Comparison of ENCODE assay signal across 24 cellular contexts in genomic region chr4:87299898-87300297, GRCh38. TPM values are rescaled to one million over a fixed set of nuclear protein-coding genes. Genes with fewer than 3 reads are reported as not detected.
DNase-seq lines count a peak whose midpoint lies in the region; ATAC-seq and TF ChIP-seq lines count a peak whose summit lies in the region.
"Had no signal": no experiment of that assay in that cellular context is flagged by ENCODE, and none has a peak within 500 bp of the region (broad histone marks: within the 10 kb centered on the region; RNA-seq: fewer than 3 reads in every experiment).

No MANE protein-coding gene starts in this region.

- H3K4me1 ChIP-seq in right lobe of liver, result peaks cover 0 to 7% (median 0%) of the 10 kb centered on the region in 4 donors
- no peaks in the 10 kb centered on the region for H3K4me1 ChIP-seq in parathyroid adenoma

- no peaks in the 10 kb centered on the region for H3K79me2 ChIP-seq in parathyroid adenoma

- no peak overlapping the region for H3K4me3 ChIP-seq in LNCaP clone FGC (ENCODE audit: low read depth, low read length)
- no peak overlapping the region for H3K4me3 ChIP-seq in right lobe of liver
- H3K4me3 ChIP-seq in parathyroid adenoma (ENCODE audit: low read depth, low read length), result no peak overlapping the region
- H3K4me3 ChIP-seq: PC-9 had no signal

- H3K9me3 ChIP-seq in right lobe of liver, result no peaks in the 10 kb centered on the region
- H3K9me3 ChIP-seq in parathyroid adenoma (ENCODE audit: control insufficient read depth, low read length), result no peaks in the 10 kb centered on the region

- DNase-seq in LNCaP clone FGC (ENCODE audit: low read depth) (peak; percentile 69), right lobe of liver (no peak), putamen (ENCODE audit: low spot score) (no peak), epidermal melanocyte (ENCODE audit: insufficient read length, low spot score) (no peak), NCI-H82 (lab: John Stamatoyannopoulos, UW) (no peak), OCI-M2 (lab: John Stamatoyannopoulos, UW; ENCODE audit: unreplicated experiment) (no peak)
- DNase-seq: AML-193; CD8-positive, alpha-beta T cell; DMS153; Karpas-422; NCI-H187; NCI-H2227 treated with DMSO at 0.1 percent for 48 hours; NCI-H510A; NCI-H748 treated with DMSO at 0.1 percent for 48 hours; NK-92 treated with Interleukin-12 subunit alpha and Interleukin-12 subunit beta, amount 100 ng/mL, for 24 hours; PC-9; RPMI8226; SHP77 had no signal

- H3K27ac ChIP-seq in VCaP, result peak overlapping the region; percentile 44; the same call in 1 of the 2 replicates
- peak overlapping the region in 1 of 3 donors; percentile 30 for H3K27ac ChIP-seq in right lobe of liver
- H3K27ac ChIP-seq in parathyroid adenoma, result no peak overlapping the region
- H3K27ac ChIP-seq: PC-9 had no signal

- intact Hi-C loops in right lobe of liver (cut with DNase I), result no loop called here

- H3K4me2 ChIP-seq in parathyroid adenoma (ENCODE audit: low read length), result peak overlapping the region; percentile 47
- H3K4me2 ChIP-seq: PC-9 had no signal

- H3K9ac ChIP-seq in parathyroid adenoma, result no peak overlapping the region

- H3K27me3 ChIP-seq in right lobe of liver (no peaks in the 10 kb centered on the region), parathyroid adenoma (ENCODE audit: control insufficient read depth, insufficient read depth, low read length) (no peaks in the 10 kb centered on the region)

- H2AFZ ChIP-seq in parathyroid adenoma, result no peak overlapping the region
- H2AFZ ChIP-seq: PC-9 had no signal

- peaks cover 0 to 7% (median 0%) of the 10 kb centered on the region in 4 donors for H3K36me3 ChIP-seq in right lobe of liver
- no peaks in the 10 kb centered on the region for H3K36me3 ChIP-seq in parathyroid adenoma (ENCODE audit: control insufficient read depth, insufficient read depth, low read length)

- TF ChIP-seq CTCF in LNCaP clone FGC (IDR thresholded peaks at IDR 0.05; ENCODE audit: control insufficient read depth, extremely low read depth, insufficient read depth), result no peak
- TF ChIP-seq CTCF in VCaP (conservative IDR thresholded peaks at IDR 0.05), result no peak
- no peak for TF ChIP-seq CTCF in right lobe of liver (IDR thresholded peaks at IDR 0.05)
- TF ChIP-seq CTCF in parathyroid adenoma (IDR thresholded peaks at IDR 0.05), result no peak

- 42% methylated on average over 4 of the region's 4 CpGs for whole genome bisulfite sequencing in right lobe of liver (ENCODE audit: insufficient coverage, low coverage, low lambda C conversion rate, missing lambda C conversion rate)

- TF ChIP-seq POLR2A in right lobe of liver (IDR thresholded peaks at IDR 0.05), result no peak

- peak; percentile 49 to 85 (median 58) for ATAC-seq in right lobe of liver
- ATAC-seq: CD8-positive, alpha-beta T cell; HCT116 had no signal

RNA-seq across cellular contexts. Expression of gene HSD17B13, which starts 22.8 kb away (rescaled TPM):
- 100 to 1,000 TPM in 2 of 6 experiments, 10 to 100 TPM in 4; 27.1 to 181 (median 65.3) TPM for total RNA-seq in right lobe of liver
- total RNA-seq: A172, G401, MCF 10A, PC-9 had no signal
